15 cellular contexts compared by ENCODE assay signal in genomic region chr18:8952796-8953760, GRCh38.
A peak's percentile ranks its signal among the peaks of the same experiment; 100 is the strongest.
DNase-seq lines count a peak whose midpoint lies in the region; ATAC-seq and TF ChIP-seq lines count a peak whose summit lies in the region.
"Had no signal": no experiment of that assay in that cellular context is flagged by ENCODE, and none has a peak within 500 bp of the region (broad histone marks: within the 10 kb centered on the region; RNA-seq: fewer than 3 reads in every experiment).

No MANE protein-coding gene starts in this region.

- H3K4me3 Mint-ChIP-seq in HFFc6, result peak overlapping the region; percentile 75
- H3K4me3 Mint-ChIP-seq: activated T-cell treated with anti-CD3 and anti-CD28 coated beads, Interleukin-2, amount 50 U/mL, for 72 hours; type B pancreatic cell had no signal

- H3K27me3 ChIP-seq in AG04450 (ENCODE audit: control insufficient read depth, insufficient read depth, low read length) (no peaks in the 10 kb centered on the region), heart right ventricle (peaks cover 0 to 6% (median 0%) of the 10 kb centered on the region in 7 donors)

- peaks cover 0 to 8% (median 0%) of the 10 kb centered on the region in 9 donors for H3K4me1 ChIP-seq in heart right ventricle
- H3K4me1 ChIP-seq: parathyroid adenoma had no signal

- peaks cover 13% of the 10 kb centered on the region for H3K36me3 Mint-ChIP-seq in HFFc6 (ENCODE audit: low read depth)
- H3K36me3 Mint-ChIP-seq: type B pancreatic cell had no signal

- in situ Hi-C loops in astrocyte of the spinal cord (cut with HindIII; ENCODE audit: low sequenced_read_pairs), result no loop called here

- peak overlapping the region; percentile 90 for H3K27ac Mint-ChIP-seq in HFFc6
- H3K27ac Mint-ChIP-seq: activated T-cell treated with anti-CD3 and anti-CD28 coated beads, Interleukin-2, amount 50 U/mL, for 72 hours; type B pancreatic cell had no signal

- peaks cover 17% of the 10 kb centered on the region for H3K9me3 ChIP-seq in AG04450 (ENCODE audit: control insufficient read depth, insufficient read depth, low read length)
- H3K9me3 ChIP-seq in heart right ventricle, result peaks cover 0 to 11% (median 0%) of the 10 kb centered on the region in 11 donors

- ATAC-seq in HG02973 (IDR thresholded peaks at IDR 0.05; ENCODE audit: unreplicated experiment), result no peak
- no peak for ATAC-seq in GM19035 (IDR thresholded peaks at IDR 0.05; ENCODE audit: unreplicated experiment)
- ATAC-seq in heart right ventricle, result no peak
- ATAC-seq: A549; activated T-cell treated with anti-CD3 and anti-CD28 coated beads, Interleukin-2, amount 50 U/mL, for 72 hours had no signal

- H3K27ac ChIP-seq in AG04450 (ENCODE audit: low read depth, low read length) (peak overlapping the region; percentile 84), heart right ventricle (no peak overlapping the region)
- H3K27ac ChIP-seq: parathyroid adenoma, PC-9 had no signal

- H3K4me3 ChIP-seq in AG04450 (ENCODE audit: low read depth, low read length) (no peak overlapping the region), astrocyte of the spinal cord (ENCODE audit: low read depth, low read length) (no peak overlapping the region), heart right ventricle (no peak overlapping the region)
- H3K4me3 ChIP-seq: A549, PC-9 had no signal

- CTCF ChIA-PET in AG04450 (lab: Charles Lee), result interaction anchor here (0.6 to 1.0 kb wide), 2 partner anchors 153 to 300 kb away, joined by 3 to 4 read pairs; no protein-coding TSS in a partner anchor

- POLR2A ChIA-PET in AG04450 (lab: Yijun Ruan, JAX), result interaction anchor here (0.6 kb wide), 1 partner anchor 152 kb away, joined by 3 read pairs; no protein-coding TSS in a partner anchor

- TF ChIP-seq CTCF in AG04450 (IDR thresholded peaks at IDR 0.05; ENCODE audit: low read depth, low read length) (0 out of 2 replicates have a peak, but pooled peaks have one; percentile 16), HFFc6 (IDR thresholded peaks at IDR 0.05) (peak; percentile 50), astrocyte of the spinal cord (IDR thresholded peaks at IDR 0.05; ENCODE audit: low read depth, low read length) (no peak), heart right ventricle (IDR thresholded peaks at IDR 0.05) (no peak)

- no peaks in the 10 kb centered on the region; the same call in none of the 2 replicates for H3K27me3 Mint-ChIP-seq in HFFc6 (ENCODE audit: insufficient read depth)

- intact Hi-C loops in heart right ventricle (cut with DNase I), result no loop called here

- 71 to 80% methylated on average over 10 of the region's 10 CpGs for WGBS in heart right ventricle, 2 donors

- peaks cover 65% of the 10 kb centered on the region for H3K4me1 Mint-ChIP-seq in HFFc6 (ENCODE audit: low read depth)

- peaks cover 37% of the 10 kb centered on the region for H3K9me3 Mint-ChIP-seq in HFFc6
- H3K9me3 Mint-ChIP-seq: activated T-cell treated with anti-CD3 and anti-CD28 coated beads, Interleukin-2, amount 50 U/mL, for 72 hours had no signal

- DNase-seq in AG04450 (ENCODE audit: low read depth, low spot score) (peak; percentile 74), HFFc6 (peak; percentile 96), astrocyte of the spinal cord (ENCODE audit: low read depth, low spot score) (peak; percentile 65), fibroblast of the conjunctiva (ENCODE audit: low read depth) (peak; percentile 59), NCI-H1930 (lab: John Stamatoyannopoulos, UW) (no peak), heart right ventricle (no peak)
- DNase-seq: activated T-cell treated with anti-CD3 and anti-CD28 coated beads, Interleukin-2, amount 50 U/mL, for 72 hours; GOT3; MV-4-11 had no signal

- no peaks in the 10 kb centered on the region for H3K36me3 ChIP-seq in heart right ventricle

Comparison
In these comparisons a context has a peak if more than half of its experiments do, and no peak if none do; other contexts are left out.
1. DNase-seq: peak in AG04450 (single experiment), HFFc6 (single experiment), astrocyte of the spinal cord (single experiment) and fibroblast of the conjunctiva (single experiment); none in NCI-H1930 (0 of 2) and heart right ventricle (0 of 2).
2. CTCF ChIP-seq: peak in AG04450 (single experiment) and HFFc6 (single experiment); none in astrocyte of the spinal cord (single experiment) and heart right ventricle (0 of 9).